ENCODE assay signal across 20 cellular contexts in the genomic region with DNA sequence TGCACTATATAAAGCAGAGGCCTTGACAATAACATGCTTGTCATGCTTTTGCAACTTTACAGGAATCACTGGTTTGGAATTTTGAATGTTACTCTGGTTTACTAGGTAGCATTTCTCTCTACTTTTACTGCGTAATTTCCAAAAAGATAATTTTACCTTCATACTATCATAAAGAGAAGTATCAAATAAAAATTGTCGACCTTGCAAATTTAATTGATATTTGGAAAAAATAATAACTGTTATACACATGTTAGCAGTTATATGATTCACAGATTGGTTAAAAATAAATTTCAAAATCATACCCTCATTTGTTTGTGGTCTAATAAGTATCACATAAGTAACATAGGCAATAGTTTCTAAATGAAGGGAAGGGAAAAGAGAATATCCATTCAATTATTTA.
DNase-seq lines count a peak whose midpoint lies in the region; ATAC-seq, FAIRE-seq and TF ChIP-seq lines count a peak whose summit lies in the region.
"Had no signal": no experiment of that assay in that cellular context is flagged by ENCODE, and none has a peak within 500 bp of the region (broad histone marks: within the 10 kb centered on the region; RNA-seq: fewer than 3 reads in every experiment).

No MANE protein-coding gene starts in this region.

- POLR2A ChIA-PET in HepG2 (lab: Yijun Ruan, JAX): no interaction called here

- BruUV-seq in HepG2 (replicated peaks; lab: Mats Ljungman, UMichigan): no TSS peak

- WGBS in HepG2 (ENCODE audit: low lambda C conversion rate): 8% methylated on average over 2 of the region's 2 CpGs
- 49% methylated on average over 2 of the region's 2 CpGs for WGBS in right lobe of liver (ENCODE audit: insufficient coverage, low coverage, low lambda C conversion rate, missing lambda C conversion rate)

- TF ChIP-seq POLR2A in HepG2 (IDR thresholded peaks at IDR 0.05; ENCODE audit: insufficient read depth in 1 of 2, low read depth in 2 of 2, low read length in 2 of 2): no peak
- TF ChIP-seq POLR2A in right lobe of liver (IDR thresholded peaks at IDR 0.05): no peak

- no peak for ATAC-seq in HepG2
- ATAC-seq in right lobe of liver: no peak
- no peak for ATAC-seq in GM18868 (IDR thresholded peaks at IDR 0.05; ENCODE audit: unreplicated experiment)
- ATAC-seq: GM23338, HCT116 had no signal

- TF ChIP-seq EP300 in HepG2 (IDR thresholded peaks at IDR 0.05; ENCODE audit: low read depth in 2 of 2, low read length in 2 of 2): no peak
- no peak for TF ChIP-seq EP300 in HepG2 (CRISPR knock-in tag; IDR thresholded peaks at IDR 0.05; ENCODE audit: borderline replicate concordance)

- H3K36me3 ChIP-seq in HepG2 (replicated peaks in 1 of 2; ENCODE audit: control insufficient read depth in 1 of 2, insufficient read depth in 2 of 2, low read length in 2 of 2) (no peaks in the 10 kb centered on the region), right lobe of liver (no peaks in the 10 kb centered on the region)
- H3K36me3 ChIP-seq: BLaER1 treated with 17β-estradiol and CSF1 and Interleukin-3, amounts not matched to agents 10 nM and 100 nM had no signal

- TF ChIP-seq RAD21 in HepG2 (CRISPR knock-in tag; IDR thresholded peaks at IDR 0.05): no peak

- H4K20me1 ChIP-seq in HepG2 (ENCODE audit: insufficient read depth, low read length): no peaks in the 10 kb centered on the region
- H4K20me1 ChIP-seq: BLaER1 treated with 17β-estradiol and CSF1 and Interleukin-3, amounts not matched to agents 10 nM and 100 nM had no signal

- no peak for FAIRE-seq in HepG2 (lab: Jason Lieb, UNC)
- FAIRE-seq: D721Med, G401.6, GM12891, HTR-8/SVneo had no signal

- no peaks in the 10 kb centered on the region for H3K27me3 ChIP-seq in HepG2 (ENCODE audit: control insufficient read depth in 1 of 2, insufficient read depth in 2 of 2, low read length in 2 of 2)
- no peaks in the 10 kb centered on the region for H3K27me3 ChIP-seq in right lobe of liver
- H3K27me3 ChIP-seq: BLaER1 treated with 17β-estradiol and CSF1 and Interleukin-3, amounts not matched to agents 10 nM and 100 nM had no signal

- no peak for DNase-seq in HepG2 (ENCODE audit: low spot score)
- no peak for DNase-seq in right lobe of liver
- peak; percentile 13 for DNase-seq in choroid plexus epithelial cell (ENCODE audit: low read depth)
- DNase-seq in fibroblast of pulmonary artery (ENCODE audit: low read depth): peak; percentile 17
- peak; percentile 7 for DNase-seq in renal cortical epithelial cell (ENCODE audit: low read depth)
- DNase-seq in substantia nigra (lab: John Stamatoyannopoulos, UW): no peak
- no peak for DNase-seq in CD1c-positive myeloid dendritic cell (ENCODE audit: extremely low spot score)
- DNase-seq: Caco-2; CD4-positive, CD25-positive, alpha-beta regulatory T cell; H7; HFFc6 had no signal

- intact Hi-C loops in HepG2 (cut with micrococcal nuclease; ENCODE audit: unreplicated experiment): no loop called here
- intact Hi-C loops in right lobe of liver (cut with DNase I): no loop called here

- no peaks in the 10 kb centered on the region for H3K9me3 ChIP-seq in HepG2 (ENCODE audit: low read length)
- no peaks in the 10 kb centered on the region for H3K9me3 ChIP-seq in right lobe of liver
- H3K9me3 ChIP-seq: Caco-2 had no signal

- CTCF ChIA-PET in HepG2 (lab: Yijun Ruan, JAX; ENCODE audit: low intra/inter-chr PET ratio, low total read pairs): no interaction called here

- H2AFZ ChIP-seq in HepG2 (ENCODE audit: low read length): no peak overlapping the region
- H2AFZ ChIP-seq: GM23338 had no signal

- no peaks in the 10 kb centered on the region for H3K79me2 ChIP-seq in HepG2 (ENCODE audit: insufficient read depth, low read length)

- no peaks in the 10 kb centered on the region for H3K4me1 ChIP-seq in HepG2 (ENCODE audit: insufficient read depth, low read length)
- no peaks in the 10 kb centered on the region for H3K4me1 ChIP-seq in right lobe of liver
- H3K4me1 ChIP-seq: Caco-2 had no signal

- TF ChIP-seq CTCF in HepG2 (CRISPR knock-in tag; IDR thresholded peaks at IDR 0.05) (no peak), right lobe of liver (IDR thresholded peaks at IDR 0.05) (no peak), choroid plexus epithelial cell (conservative IDR thresholded peaks at IDR 0.05; ENCODE audit: low read depth, low read length) (no peak), fibroblast of pulmonary artery (IDR thresholded peaks at IDR 0.05; ENCODE audit: low read length, missing control alignments) (no peak)

- no peak overlapping the region for H3K9ac ChIP-seq in HepG2 (ENCODE audit: insufficient read depth, low read depth, low read length)
- H3K9ac ChIP-seq: BLaER1 treated with 17β-estradiol and CSF1 and Interleukin-3, amounts not matched to agents 10 nM and 100 nM had no signal

- H3K4me3 ChIP-seq in HepG2 (replicated peaks in 1 of 3; ENCODE audit: insufficient read depth in 1 of 3, low read depth in 2 of 3, low read length in 3 of 3) (no peak overlapping the region), right lobe of liver (no peak overlapping the region), choroid plexus epithelial cell (ENCODE audit: low read depth, low read length) (no peak overlapping the region), fibroblast of pulmonary artery (replicated peaks; ENCODE audit: low read depth, low read length) (no peak overlapping the region)
- H3K4me3 ChIP-seq: BLaER1 treated with 17β-estradiol and CSF1 and Interleukin-3, amounts not matched to agents 10 nM and 100 nM; GM23338 had no signal

- no peak overlapping the region for H3K4me2 ChIP-seq in HepG2 (ENCODE audit: low read depth, low read length)
- H3K4me2 ChIP-seq: BLaER1 treated with 17β-estradiol and CSF1 and Interleukin-3, amounts not matched to agents 10 nM and 100 nM; GM23338 had no signal

- in situ Hi-C loops in HepG2 (cut with HindIII; ENCODE audit: extremely low pct_ligation_motif_present, low pct_unique_long_range_greater_than_20kb): no loop called here

- H3K27ac ChIP-seq in HepG2 (ENCODE audit: extremely low read length, insufficient read depth, low read length) (no peak overlapping the region), right lobe of liver (no peak overlapping the region), substantia nigra (ENCODE audit: low read depth, low read length, poor library complexity, severe bottlenecking) (no peak overlapping the region)
- H3K27ac ChIP-seq: 22Rv1; BLaER1 treated with 17β-estradiol and CSF1 and Interleukin-3, amounts not matched to agents 10 nM and 100 nM had no signal

TF ChIP-seq in HepG2, 621 proteins besides CTCF, POLR2A, EP300 and RAD21:
- TF ChIP-seq ZSCAN25 (CRISPR knock-in tag; IDR thresholded peaks at IDR 0.05): no peak
- TF ChIP-seq MAFF (IDR thresholded peaks at IDR 0.05; ENCODE audit: low read depth, low read length): peak; percentile 83
- TF ChIP-seq ZNF350 (CRISPR knock-in tag; IDR thresholded peaks at IDR 0.05; ENCODE audit: borderline replicate concordance, low read depth): no peak
- peak; percentile 75 to 90 for TF ChIP-seq MAFK (conservative IDR thresholded peaks at IDR 0.05 in 1 of 2, IDR thresholded peaks at IDR 0.05 in 1 of 2; ENCODE audit: low read length in 2 of 2)
- TF ChIP-seq XRCC5 (optimal IDR thresholded peaks at IDR 0.05; ENCODE audit: low read length): no peak
- TF ChIP-seq KMT2A (CRISPR knock-in tag; IDR thresholded peaks at IDR 0.05): no peak

Comparison
In these comparisons a context has a peak if more than half of its experiments do, and no peak if none do; other contexts are left out.
1. DNase-seq: peak in choroid plexus epithelial cell (single experiment), fibroblast of pulmonary artery (single experiment) and renal cortical epithelial cell (single experiment); none in HepG2 (single experiment), right lobe of liver (0 of 3), substantia nigra (0 of 49) and CD1c-positive myeloid dendritic cell (single experiment).